ENCODE assay signal across 4 cellular contexts in the genomic region with DNA sequence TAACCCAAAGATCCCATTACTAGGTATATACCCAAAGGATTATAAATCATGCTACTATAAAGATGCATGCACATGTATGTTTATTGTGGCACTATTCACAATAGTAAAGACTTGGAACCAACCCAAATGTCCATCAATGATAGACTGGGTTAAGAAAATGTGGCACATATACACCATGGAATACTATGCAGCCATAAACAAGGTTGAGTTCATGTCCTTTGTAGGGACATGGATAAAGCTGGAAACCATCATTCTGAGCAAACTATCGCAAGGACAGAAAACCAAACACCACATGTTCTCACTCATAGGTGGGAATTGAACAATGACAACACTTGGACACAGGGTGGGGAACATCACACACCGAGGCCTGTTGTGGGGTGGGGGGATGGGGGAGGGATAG. TPM values are rescaled to one million over a fixed set of nuclear protein-coding genes. Genes with fewer than 3 reads are reported as not detected.
"Had no signal": no experiment of that assay in that cellular context is flagged by ENCODE, and none has a peak within 500 bp of the region (broad histone marks: within the 10 kb centered on the region; RNA-seq: fewer than 3 reads in every experiment).

No MANE protein-coding gene starts in this region.

RNA-seq across cellular contexts. Expression of a gene that starts 4.4 kb away (rescaled TPM):
- total RNA-seq: LHCN-M2, M059J, MCF 10A, NCI-H460 had no signal

RNA-seq across cellular contexts. Expression of a gene that starts 9.1 kb away (rescaled TPM):
- total RNA-seq: LHCN-M2, M059J, MCF 10A, NCI-H460 had no signal

RNA-seq across cellular contexts. Expression of a gene that starts 50.7 kb away (rescaled TPM):
- total RNA-seq: LHCN-M2, M059J, MCF 10A, NCI-H460 had no signal
